8 cellular contexts compared by ENCODE assay signal in genomic region chr13:29594310-29594709, GRCh38. TPM values are rescaled to one million over a fixed set of nuclear protein-coding genes. Genes with fewer than 3 reads are reported as not detected.
A peak's percentile ranks its signal among the peaks of the same experiment; 100 is the strongest.
DNase-seq lines count a peak whose midpoint lies in the region; ATAC-seq and TF ChIP-seq lines count a peak whose summit lies in the region.

No MANE protein-coding gene starts in this region.

- H3K27me3 ChIP-seq in MM.1S (replicated peaks; ENCODE audit: insufficient read depth, low read length) (no peaks in the 10 kb centered on the region), right lobe of liver (no peaks in the 10 kb centered on the region)

- H4K20me1 ChIP-seq in MM.1S (ENCODE audit: insufficient read depth, low read length): no peaks in the 10 kb centered on the region; the same call in 1 of the 2 replicates

- H3K4me3 ChIP-seq in MM.1S (ENCODE audit: low read length): peak overlapping the region; percentile 75
- peak overlapping the region; percentile 81 for H3K4me3 ChIP-seq in choroid plexus epithelial cell (ENCODE audit: low read depth, low read length)
- peak overlapping the region; percentile 60 to 78 (median 75) for H3K4me3 ChIP-seq in right lobe of liver

- CTCF ChIA-PET in HEK293T (lab: Yijun Ruan, JAX): no interaction called here

- TF ChIP-seq CTCF in MM.1S (IDR thresholded peaks at IDR 0.05; ENCODE audit: low read length) (no peak), choroid plexus epithelial cell (conservative IDR thresholded peaks at IDR 0.05; ENCODE audit: low read depth, low read length) (no peak), right lobe of liver (IDR thresholded peaks at IDR 0.05) (no peak)

- POLR2A ChIA-PET in HEK293T (lab: Yijun Ruan, JAX): no interaction called here

- H3K9ac ChIP-seq in MM.1S (ENCODE audit: low read length): peak overlapping the region; percentile 80

- H3K36me3 ChIP-seq in MM.1S (replicated peaks; ENCODE audit: insufficient read depth, low read length) (no peaks in the 10 kb centered on the region), right lobe of liver (no peaks in the 10 kb centered on the region)

- DNase-seq in NCI-H2081 (lab: John Stamatoyannopoulos, UW) (peak; percentile 17 to 30), NCI-H2081 treated with DMSO at 0.1 percent for 48 hours (lab: John Stamatoyannopoulos, UW) (no peak), HEK293T (ENCODE audit: extremely low spot score) (peak; percentile 33), MM.1S (peak; percentile 12), T-helper 22 cell (ENCODE audit: low read depth) (peak; percentile 4), choroid plexus epithelial cell (ENCODE audit: low read depth) (peak; percentile 89), right lobe of liver (peak in 1 of 3 donors; percentile 37)
- DNase-seq in stimulated activated CD8-positive, alpha-beta memory T cell treated with anti-CD3 and anti-CD28 coated beads, Interleukin-4, amount 100 ng/mL, for 24 hours (ENCODE audit: low read depth): peak; percentile 12

- peak overlapping the region; percentile 52 for H3K4me2 ChIP-seq in MM.1S (ENCODE audit: low read depth, low read length)

- intact Hi-C loops in right lobe of liver (cut with DNase I): no loop called here

- 16% methylated on average over 3 of the region's 9 CpGs for WGBS in right lobe of liver (ENCODE audit: insufficient coverage, low coverage, low lambda C conversion rate, missing lambda C conversion rate)

- H3K4me1 ChIP-seq in MM.1S (ENCODE audit: low read length): no peaks in the 10 kb centered on the region
- peaks cover 0 to 4% (median 0%) of the 10 kb centered on the region in 4 donors for H3K4me1 ChIP-seq in right lobe of liver

- H3K9me3 ChIP-seq in MM.1S (replicated peaks; ENCODE audit: insufficient read depth, low read length): no peaks in the 10 kb centered on the region
- H3K9me3 ChIP-seq in right lobe of liver: no peaks in the 10 kb centered on the region

- H3F3A ChIP-seq in MM.1S (ENCODE audit: insufficient read depth, low read length): no peaks in the 10 kb centered on the region

- peak overlapping the region; percentile 53; the same call in 1 of the 2 replicates for H2AFZ ChIP-seq in MM.1S (ENCODE audit: low read length)

- peak; percentile 10 to 69 (median 37) for ATAC-seq in right lobe of liver

- peak overlapping the region; percentile 62 for H3K27ac ChIP-seq in MM.1S (ENCODE audit: low read length)
- H3K27ac ChIP-seq in right lobe of liver: peak overlapping the region in 1 of 3 donors; percentile 73

- TF ChIP-seq POLR2A in right lobe of liver (IDR thresholded peaks at IDR 0.05): peak; percentile 29

- no peaks in the 10 kb centered on the region for H3K9me2 ChIP-seq in MM.1S (replicated peaks; ENCODE audit: insufficient read depth, low read length)

- peaks cover 58% of the 10 kb centered on the region for H3K79me2 ChIP-seq in MM.1S (ENCODE audit: low read length)

TF ChIP-seq in HEK293T, 16 proteins besides CTCF, POLR2A, EP300 and RAD21:
- TF ChIP-seq CTBP1 (IDR thresholded peaks at IDR 0.05; ENCODE audit: borderline replicate concordance): no peak
- TF ChIP-seq FOXA1 (IDR thresholded peaks at IDR 0.05): no peak
- no peak for TF ChIP-seq L3MBTL2 (conservative IDR thresholded peaks at IDR 0.05)
- TF ChIP-seq LEF1 (IDR thresholded peaks at IDR 0.05; ENCODE audit: borderline replicate concordance): no peak
- TF ChIP-seq ELF4 (IDR thresholded peaks at IDR 0.05): no peak
- TF ChIP-seq ZNF384 (IDR thresholded peaks at IDR 0.05): no peak
- TF ChIP-seq TARDBP (IDR thresholded peaks at IDR 0.05): no peak
- TF ChIP-seq FOXM1 (IDR thresholded peaks at IDR 0.05; ENCODE audit: borderline replicate concordance): no peak
- TF ChIP-seq FOXK2 (IDR thresholded peaks at IDR 0.05): no peak
- TF ChIP-seq SUZ12 (IDR thresholded peaks at IDR 0.05): no peak
- no peak for TF ChIP-seq SP1 (IDR thresholded peaks at IDR 0.05)
- no peak for TF ChIP-seq BHLHE40 (IDR thresholded peaks at IDR 0.05; ENCODE audit: borderline replicate concordance)
- no peak for TF ChIP-seq PKNOX1 (IDR thresholded peaks at IDR 0.05)
TF ChIP-seq in HEK293T: peak in this region for 0.

RNA-seq across cellular contexts. Expression of gene SLC7A1, which starts 1.2 kb away (rescaled TPM):
- total RNA-seq in right lobe of liver: 1 to 10 TPM in 5 of 6 experiments, under 1 TPM in 1; 0.70 to 6.5 (median 3.7) TPM
